In the genomic region with DNA sequence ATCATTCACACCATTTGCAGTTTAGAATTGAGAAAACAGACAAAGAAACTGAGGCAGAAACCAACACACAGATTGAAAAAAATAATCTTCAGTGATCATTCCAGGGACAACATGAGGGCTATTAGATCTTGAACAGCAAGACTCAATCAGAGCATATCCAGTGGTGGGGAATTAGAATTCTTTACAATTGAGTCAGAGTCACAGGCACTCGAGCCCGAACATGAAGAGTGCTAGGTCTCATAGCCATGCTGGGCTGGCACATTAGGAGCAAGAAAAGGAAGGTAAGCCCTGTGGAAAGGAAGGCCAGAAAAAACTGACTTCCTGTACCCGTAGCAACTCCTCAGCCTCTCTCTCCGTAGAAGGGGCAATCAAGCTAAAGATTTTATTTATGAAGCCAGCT, we compare ENCODE assay signal across 24 cellular contexts.
"Had no signal": no experiment of that assay in that cellular context is flagged by ENCODE, and none has a peak within 500 bp of the region (broad histone marks: within the 10 kb centered on the region; RNA-seq: fewer than 3 reads in every experiment).

No MANE protein-coding gene starts in this region.

- ATAC-seq: gastroesophageal sphincter; left cardiac atrium; lower lobe of right lung; natural killer cell treated with Interleukin-12 subunit alpha and Interleukin-12 subunit beta and Interleukin-15 and Interleukin-18, amount 100 ng/mL, for 72 hours; right cardiac atrium had no signal

- H3K27ac ChIP-seq: coronary artery, esophagus muscularis mucosa, gastroesophageal sphincter, left ventricle myocardium inferior, lower lobe of right lung, neural progenitor cell, ovary, stomach, thoracic aorta, transverse colon had no signal

- DNase-seq: effector CD4-positive, alpha-beta T cell; endodermal cell; glutamatergic neuron; islet precursor cell; left cardiac atrium; left ventricle myocardium inferior; lower lobe of right lung; mesenchymal stem cell; midbrain; nucleus accumbens; ovary; right cardiac atrium; small intestine; stimulated activated CD4-positive, alpha-beta T cell treated with anti-CD3 and anti-CD28 coated beads, Interleukin-12 subunit alpha, Interleukin-12 subunit beta, amount 100 ng/mL, for 4 hours; stimulated activated naive CD4-positive, alpha-beta T cell; stomach; substantia nigra; transverse colon had no signal
